1 cellular context compared by ENCODE assay signal in genomic region chr12:54432815-54433164, GRCh38.
TF ChIP-seq lines count a peak whose summit lies in the region.

No MANE protein-coding gene starts in this region.

TF ChIP-seq in H1, 55 proteins besides CTCF, POLR2A, EP300 and RAD21:
- no peak for TF ChIP-seq EZH2 (IDR thresholded peaks at IDR 0.05; ENCODE audit: low read depth, low read length, severe bottlenecking)
